ENCODE assay signal across 21 cellular contexts in the genomic region with DNA sequence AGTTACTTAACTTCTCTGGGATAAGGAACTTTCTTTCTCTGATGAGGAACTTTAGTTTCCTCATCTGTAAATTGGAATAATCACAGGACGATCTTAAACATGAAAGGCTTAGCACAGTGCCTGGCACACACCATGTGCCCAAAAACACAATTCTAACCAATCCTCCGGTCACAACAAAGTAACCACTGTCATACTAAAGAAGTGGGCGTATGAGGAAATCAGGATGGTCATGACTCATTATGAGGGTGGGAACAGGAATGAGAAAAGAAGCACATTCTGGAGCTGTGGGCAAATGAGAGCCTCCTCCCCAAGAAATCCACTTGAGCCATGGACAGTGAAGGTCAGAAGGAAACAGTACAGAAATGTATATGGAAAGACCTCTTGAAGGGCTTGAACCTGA.
"Had no signal": no experiment of that assay in that cellular context is flagged by ENCODE, and none has a peak within 500 bp of the region (broad histone marks: within the 10 kb centered on the region; RNA-seq: fewer than 3 reads in every experiment).

No MANE protein-coding gene starts in this region.

- DNase-seq: activated CD4-positive, alpha-beta T cell treated with anti-CD3 and anti-CD28 coated beads, Interleukin-2, amount 10 ng/mL, durations not matched to agents 24 days and 14 days; activated CD8-positive, alpha-beta T cell treated with anti-CD3 and anti-CD28 coated beads, Interleukin-2, amount 10 ng/mL, durations not matched to agents 7 days and 5 days; activated naive CD4-positive, alpha-beta T cell treated with Interleukin-2 at 50 U/mL for 16 hours; activated T-cell treated with anti-CD3 and anti-CD28 coated beads, Interleukin-2, amount 50 U/mL, for 24 hours; aorta; brain microvascular endothelial cell; cerebellar nuclear complex; dermis blood vessel endothelial cell; effector memory CD4-positive, alpha-beta T cell; foreskin fibroblast; glutamatergic neuron; hippocampal formation; midbrain; nephron progenitor cell; occipital lobe; posterior cingulate gyrus; sigmoid colon; stimulated activated naive CD4-positive, alpha-beta T cell had no signal

- H3K27ac ChIP-seq: brain microvascular endothelial cell, sigmoid colon had no signal

- H3K36me3 ChIP-seq: brain microvascular endothelial cell, sigmoid colon had no signal

- H3K4me3 ChIP-seq: sigmoid colon had no signal

- H3K27me3 ChIP-seq: brain microvascular endothelial cell, sigmoid colon had no signal

- ATAC-seq: activated CD8-positive, alpha-beta T cell treated with anti-CD3 and anti-CD28 coated beads, Interleukin-2, amount 10 ng/mL, durations not matched to agents 7 days and 5 days; left lobe of liver had no signal

- H3K9me3 ChIP-seq: sigmoid colon had no signal

- H3K4me1 ChIP-seq: sigmoid colon had no signal

- FAIRE-seq: endothelial cell of umbilical vein, keratinocyte had no signal
